Comparison of ENCODE assay signal across 24 cellular contexts in genomic region chr5:147819371-147819770, GRCh38. TPM values are rescaled to one million over a fixed set of nuclear protein-coding genes. Genes with fewer than 3 reads are reported as not detected.
DNase-seq lines count a peak whose midpoint lies in the region; ATAC-seq and TF ChIP-seq lines count a peak whose summit lies in the region.
"Had no signal": no experiment of that assay in that cellular context is flagged by ENCODE, and none has a peak within 500 bp of the region (broad histone marks: within the 10 kb centered on the region; RNA-seq: fewer than 3 reads in every experiment).

No MANE protein-coding gene starts in this region.

- H3K4me1 ChIP-seq in Karpas-422 (ENCODE audit: low read length) (peaks cover 27% of the 10 kb centered on the region), SJCRH30 (peaks cover 34% of the 10 kb centered on the region), upper lobe of left lung (no peaks in the 10 kb centered on the region)
- H3K4me1 ChIP-seq: BLaER1 had no signal

- no peaks in the 10 kb centered on the region for H3K9me2 ChIP-seq in Karpas-422 (replicated peaks; ENCODE audit: insufficient read depth, low read length)

- H3K27me3 ChIP-seq in Karpas-422 (ENCODE audit: low read length): no peaks in the 10 kb centered on the region
- H3K27me3 ChIP-seq in SJCRH30: no peaks in the 10 kb centered on the region
- H3K27me3 ChIP-seq in upper lobe of left lung: no peaks in the 10 kb centered on the region
- H3K27me3 ChIP-seq: BLaER1 had no signal

- no peak for TF ChIP-seq POLR2A in upper lobe of left lung (IDR thresholded peaks at IDR 0.05)

- 53 to 55% methylated on average over 1 of the region's 1 CpG for WGBS in upper lobe of left lung, 2 donors

- no peak for TF ChIP-seq EP300 in upper lobe of left lung (IDR thresholded peaks at IDR 0.05)

- no peak for DNase-seq in Karpas-422
- DNase-seq in SJCRH30: peak; percentile 7 to 64
- DNase-seq in epidermal melanocyte (ENCODE audit: insufficient read length, low spot score): peak; percentile 33
- no peak for DNase-seq in CD1c-positive myeloid dendritic cell (ENCODE audit: extremely low spot score)
- DNase-seq in SK-N-DZ (ENCODE audit: low spot score): no peak
- DNase-seq in upper lobe of left lung: no peak
- no peak for DNase-seq in effector CD4-positive, alpha-beta T cell
- DNase-seq: AML-193; CD8-positive, alpha-beta T cell; COR-L47; DMS 273 treated with DMSO at 0.1 percent for 48 hours; DMS53; DND-41; EL; GM23248; H7; HFFc6 had no signal

- H3K27ac ChIP-seq in Karpas-422 (ENCODE audit: low read length): peak overlapping the region; percentile 45
- H3K27ac ChIP-seq in SJCRH30: peak overlapping the region; percentile 58
- no peak overlapping the region for H3K27ac ChIP-seq in upper lobe of left lung
- H3K27ac ChIP-seq: BLaER1, GM23248, HL-60 had no signal

- H3K79me2 ChIP-seq in Karpas-422 (ENCODE audit: low read length): no peaks in the 10 kb centered on the region

- H3K36me3 ChIP-seq in Karpas-422 (ENCODE audit: insufficient read depth, low read length) (no peaks in the 10 kb centered on the region), SJCRH30 (peaks cover 4% of the 10 kb centered on the region; the same call in 1 of the 2 replicates), upper lobe of left lung (no peaks in the 10 kb centered on the region)
- H3K36me3 ChIP-seq: BLaER1 had no signal

- H4K20me1 ChIP-seq in Karpas-422 (ENCODE audit: insufficient read depth, low read depth, low read length): no peaks in the 10 kb centered on the region
- H4K20me1 ChIP-seq: BLaER1 had no signal

- H2AFZ ChIP-seq in Karpas-422 (ENCODE audit: low read length): peak overlapping the region; percentile 73
- H2AFZ ChIP-seq: GM23248 had no signal

- H3K4me3 ChIP-seq in Karpas-422 (ENCODE audit: low read length) (no peak overlapping the region), SJCRH30 (no peak overlapping the region), upper lobe of left lung (no peak overlapping the region)
- H3K4me3 ChIP-seq: BLaER1, GM12878, GM23248 had no signal

- no peaks in the 10 kb centered on the region for H3K9me3 ChIP-seq in Karpas-422 (ENCODE audit: low read length)
- no peaks in the 10 kb centered on the region for H3K9me3 ChIP-seq in SJCRH30 (replicated peaks)
- H3K9me3 ChIP-seq in upper lobe of left lung: no peaks in the 10 kb centered on the region
- H3K9me3 ChIP-seq: BLaER1 had no signal

- ATAC-seq in upper lobe of left lung (ENCODE audit: low FRiP score in 2 of 2): no peak
- ATAC-seq: CD8-positive, alpha-beta T cell; GM12878; HCT116 had no signal

- TF ChIP-seq CTCF in upper lobe of left lung (IDR thresholded peaks at IDR 0.05): no peak

- H3K4me2 ChIP-seq in Karpas-422 (ENCODE audit: low read depth, low read length, poor library complexity, severe bottlenecking): peak overlapping the region; percentile 53
- H3K4me2 ChIP-seq: BLaER1 had no signal

- no peak overlapping the region for H3K9ac ChIP-seq in Karpas-422 (ENCODE audit: low read length)
- H3K9ac ChIP-seq: BLaER1, GM23248 had no signal

RNA-seq across cellular contexts. Expression of gene SPINK1, which starts 12.1 kb away (rescaled TPM):
- total RNA-seq in Karpas-422 (2014; rRNA removed; shearing (Covaris generic); ENCODE audit: low replicate concordance): not detected in 2 replicates
- total RNA-seq in SJCRH30 (2014; rRNA removed; shearing (Covaris generic)): not detected in 2 replicates
- polyA plus RNA-seq in SK-N-DZ (2014; cell fraction: cytosol; rRNA removed): not detected in 2 replicates
- not detected in 2 replicates for polyA plus RNA-seq in SK-N-DZ (2014; cell fraction: nucleus; rRNA removed)
- 10 to 100 TPM in 2 of 6 donors, not detected in 4; 10.0 to 14.3 TPM for total RNA-seq in upper lobe of left lung
- total RNA-seq: CD8-positive, alpha-beta T cell; G401; GM23248; HFFc6; HT1080 had no signal
- polyA plus RNA-seq: CD14-positive monocyte, GM12878, GM23248 had no signal

RNA-seq across cellular contexts. Expression of gene JAKMIP2, which starts 36.8 kb away (rescaled TPM):
- total RNA-seq in Karpas-422 (2014; rRNA removed; shearing (Covaris generic); ENCODE audit: low replicate concordance): 39.5 and 58.7 TPM in 2 replicates
- total RNA-seq in SJCRH30 (2014; rRNA removed; shearing (Covaris generic)): 83.8 and 88.6 TPM in 2 replicates
- polyA plus RNA-seq in SK-N-DZ (2014; cell fraction: cytosol; rRNA removed): 13.7 and 15.7 TPM in 2 replicates
- 12.5 and 13.2 TPM in 2 replicates for polyA plus RNA-seq in SK-N-DZ (2014; cell fraction: nucleus; rRNA removed)
- 1 to 10 TPM in 5 of 6 donors, under 1 TPM in 1; 0.91 to 8.4 (median 6.0) TPM for total RNA-seq in upper lobe of left lung
- total RNA-seq: G401, GM23248, HFFc6 had no signal

RNA-seq across cellular contexts. Expression of gene SCGB3A2, which starts 59.1 kb away (rescaled TPM):
- not detected in 2 replicates for total RNA-seq in Karpas-422 (2014; rRNA removed; shearing (Covaris generic); ENCODE audit: low replicate concordance)
- total RNA-seq in SJCRH30 (2014; rRNA removed; shearing (Covaris generic)): not detected in 2 replicates
- not detected in 2 replicates for polyA plus RNA-seq in SK-N-DZ (2014; cell fraction: cytosol; rRNA removed)
- not detected in 2 replicates for polyA plus RNA-seq in SK-N-DZ (2014; cell fraction: nucleus; rRNA removed)
- 1,000 to 10,000 TPM in 1 of 6 donors, 100 to 1,000 TPM in 5; 324 to 1,419 (median 520) TPM for total RNA-seq in upper lobe of left lung
- total RNA-seq: CD8-positive, alpha-beta T cell; G401; GM12878; GM23248; HFFc6; HT1080 had no signal
- polyA plus RNA-seq: GM23248 had no signal

Comparison
In these comparisons a context has a peak if more than half of its experiments do, and no peak if none do; other contexts are left out.
1. DNase-seq: peak in SJCRH30 (2 of 2) and epidermal melanocyte (single experiment); none in Karpas-422 (single experiment), CD1c-positive myeloid dendritic cell (single experiment), SK-N-DZ (single experiment), upper lobe of left lung (0 of 2) and effector CD4-positive, alpha-beta T cell (single experiment).
2. H3K27ac ChIP-seq: peak in Karpas-422 (single experiment) and SJCRH30 (single experiment); none in upper lobe of left lung (0 of 4).
3. RNA of gene SCGB3A2, which starts 59.1 kb away (total RNA-seq): 324 to 1,419 TPM in upper lobe of left lung; not detected in Karpas-422 and not detected in SJCRH30; every median in the first group is over 100 times any median in the second.